Comparison of ENCODE assay signal across 8 cellular contexts in genomic region chr12:107761502-107761904, GRCh38. TPM values are rescaled to one million over a fixed set of nuclear protein-coding genes. Genes with fewer than 3 reads are reported as not detected.
DNase-seq lines count a peak whose midpoint lies in the region; ATAC-seq and TF ChIP-seq lines count a peak whose summit lies in the region.

No MANE protein-coding gene starts in this region.

- H3K4me3 ChIP-seq in HAP-1, result peak overlapping the region; percentile 81
- peak overlapping the region; percentile 90 for H3K4me3 ChIP-seq in WI38 (ENCODE audit: low read depth, low read length)

- no peaks in the 10 kb centered on the region for H3K9me3 ChIP-seq in HAP-1

- TF ChIP-seq CTCF in WI38 (IDR thresholded peaks at IDR 0.05; ENCODE audit: low read depth, low read length) (no peak), foreskin keratinocyte (conservative IDR thresholded peaks at IDR 0.05) (no peak)

- no peak overlapping the region for H3K27ac ChIP-seq in foreskin keratinocyte

- ATAC-seq in foreskin keratinocyte, result peak; percentile 1

- H3K4me1 ChIP-seq in HAP-1 (peaks cover 6% of the 10 kb centered on the region), foreskin keratinocyte (peaks cover 8% of the 10 kb centered on the region)

- peaks cover 24% of the 10 kb centered on the region for H3K36me3 ChIP-seq in HAP-1 (replicated peaks)

- H3K27me3 ChIP-seq in HAP-1 (ENCODE audit: low read depth) (no peaks in the 10 kb centered on the region), foreskin keratinocyte (no peaks in the 10 kb centered on the region)

- DNase-seq in Ammon's horn (ENCODE audit: low spot score), result peak; percentile 39
- DNase-seq in HAP-1 (ENCODE audit: low spot score in 2 of 2), result no peak
- no peak for DNase-seq in foreskin keratinocyte
- peak; percentile 30 for DNase-seq in pons (ENCODE audit: low spot score)
- DNase-seq in A172 (ENCODE audit: low spot score), result no peak
- DNase-seq in NCI-H2029 treated with DMSO at 0.1 percent for 48 hours (lab: John Stamatoyannopoulos, UW), result no peak
- DNase-seq in cerebellum (ENCODE audit: low spot score), result no peak

- in situ Hi-C loops in HAP-1 (cut with MboI; ENCODE audit: low sequenced_read_pairs), result no loop called here

RNA-seq across cellular contexts. Expression of gene PRDM4, which starts 0.6 kb away (rescaled TPM):
- total RNA-seq in foreskin keratinocyte, result 27.9 and 30.7 TPM in 2 replicates
- 11.0 TPM in 2 replicates for polyA plus RNA-seq in foreskin keratinocyte
- 25.2 and 34.0 TPM in 2 replicates for total RNA-seq in A172 (2014; rRNA removed; shearing (Covaris generic))
- total RNA-seq in cerebellum, result 24.0 TPM

RNA-seq across cellular contexts. Expression of gene ASCL4, which starts 13.0 kb away (rescaled TPM):
- total RNA-seq in foreskin keratinocyte, result not detected in 2 replicates
- not detected in 2 replicates for polyA plus RNA-seq in foreskin keratinocyte
- total RNA-seq in A172 (2014; rRNA removed; shearing (Covaris generic)), result not detected in 2 replicates
- total RNA-seq in cerebellum, result not detected

Comparison
In these comparisons a context has a peak if more than half of its experiments do, and no peak if none do; other contexts are left out.
1. DNase-seq: peak in Ammon's horn (single experiment) and pons (single experiment); none in HAP-1 (0 of 2), foreskin keratinocyte (0 of 2), A172 (single experiment), NCI-H2029 treated with DMSO at 0.1 percent for 48 hours (single experiment) and cerebellum (single experiment).